8 cellular contexts compared by ENCODE assay signal in the genomic region with DNA sequence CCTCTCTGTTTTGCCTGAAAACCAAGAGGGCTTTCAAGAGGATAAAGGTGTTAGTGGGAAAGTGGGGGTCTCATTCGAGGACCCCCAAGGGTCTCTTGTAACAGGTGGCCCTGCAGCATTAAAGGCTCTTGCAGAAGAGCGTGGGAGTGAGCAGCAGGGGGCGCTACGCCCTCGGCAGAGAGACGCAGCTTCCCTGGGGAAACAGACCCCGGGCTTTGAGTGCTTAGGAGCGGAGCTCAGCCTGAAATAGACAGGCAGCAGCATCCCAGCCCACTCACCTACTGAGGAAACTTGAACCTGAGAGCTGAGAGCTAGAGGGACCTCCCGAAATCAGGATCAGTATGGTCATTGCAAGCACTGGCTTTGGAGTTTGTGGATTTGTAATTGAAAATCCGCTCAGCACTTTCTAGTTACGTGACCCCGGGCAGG. TPM values are rescaled to one million over a fixed set of nuclear protein-coding genes. Genes with fewer than 3 reads are reported as not detected.
DNase-seq lines count a peak whose midpoint lies in the region; ATAC-seq, FAIRE-seq and TF ChIP-seq lines count a peak whose summit lies in the region.

No MANE protein-coding gene starts in this region.

- TF ChIP-seq CTCF in DOHH2 (IDR thresholded peaks at IDR 0.05; ENCODE audit: low read depth, low read length, poor library complexity, severe bottlenecking) (peak; percentile 97), MM.1S (IDR thresholded peaks at IDR 0.05; ENCODE audit: low read length) (peak; percentile 92), body of pancreas (IDR thresholded peaks at IDR 0.05) (peak; percentile 56 to 78 (median 69)), kidney (IDR thresholded peaks at IDR 0.05; ENCODE audit: borderline replicate concordance, extremely low read depth, insufficient read depth) (peak; percentile 86)

- intact Hi-C loops in body of pancreas (cut with DNase I) (loop anchor here (5.0 kb wide), 1 partner anchor 1009 kb away; no protein-coding TSS in a partner anchor), kidney (cut with DNase I) (loop anchor here (10.0 kb wide), 1 partner anchor 1007 kb away; no protein-coding TSS in a partner anchor)

- no peak overlapping the region for H2AFZ ChIP-seq in MM.1S (ENCODE audit: low read length)

- peaks cover 13% of the 10 kb centered on the region for H3K27me3 ChIP-seq in DOHH2 (ENCODE audit: control insufficient read depth, low read length)
- H3K27me3 ChIP-seq in MM.1S (replicated peaks; ENCODE audit: insufficient read depth, low read length) = no peaks in the 10 kb centered on the region
- no peaks in the 10 kb centered on the region for H3K27me3 ChIP-seq in body of pancreas

- H3K27ac ChIP-seq in DOHH2 (ENCODE audit: low read depth, low read length) (no peak overlapping the region), MM.1S (ENCODE audit: low read length) (no peak overlapping the region), body of pancreas (no peak overlapping the region), kidney (ENCODE audit: low read depth in 2 of 2, low read length in 2 of 2) (no peak overlapping the region)

- H3K4me1 ChIP-seq in DOHH2 (ENCODE audit: control insufficient read depth, low read length) = 0 out of 2 replicates have a peak, but pooled peaks cover 4% of the 10 kb centered on the region
- H3K4me1 ChIP-seq in MM.1S (ENCODE audit: low read length) = no peaks in the 10 kb centered on the region
- H3K4me1 ChIP-seq in body of pancreas = no peaks in the 10 kb centered on the region
- peaks cover 2 to 3% of the 10 kb centered on the region in 2 donors for H3K4me1 ChIP-seq in kidney (ENCODE audit: control insufficient read depth in 1 of 2, insufficient read depth in 1 of 2, low read depth in 1 of 2, low read length in 2 of 2)

- H4K20me1 ChIP-seq in DOHH2 (ENCODE audit: control insufficient read depth, insufficient read depth, low read depth, low read length) (no peaks in the 10 kb centered on the region), MM.1S (ENCODE audit: insufficient read depth, low read length) (no peaks in the 10 kb centered on the region)

- H3K4me2 ChIP-seq in DOHH2 (ENCODE audit: low read length) (no peak overlapping the region), MM.1S (ENCODE audit: low read depth, low read length) (no peak overlapping the region)

- H3K9me2 ChIP-seq in DOHH2 (replicated peaks; ENCODE audit: control insufficient read depth, low read length) = no peaks in the 10 kb centered on the region
- no peaks in the 10 kb centered on the region for H3K9me2 ChIP-seq in MM.1S (replicated peaks; ENCODE audit: insufficient read depth, low read length)

- FAIRE-seq in kidney (lab: Jason Lieb, UNC) = no peak

- WGBS in body of pancreas, 2 donors = 29 to 42% methylated on average over 7 to 12 of the region's 12 CpGs

- no peaks in the 10 kb centered on the region for H3K36me3 ChIP-seq in DOHH2 (ENCODE audit: control insufficient read depth, low read length)
- no peaks in the 10 kb centered on the region for H3K36me3 ChIP-seq in MM.1S (replicated peaks; ENCODE audit: insufficient read depth, low read length)
- H3K36me3 ChIP-seq in body of pancreas (replicated peaks in 1 of 2; ENCODE audit: insufficient read depth in 1 of 2, low read depth in 2 of 2) = no peaks in the 10 kb centered on the region
- H3K36me3 ChIP-seq in kidney (ENCODE audit: control insufficient read depth in 1 of 2, insufficient read depth in 2 of 2, low read length in 2 of 2) = no peaks in the 10 kb centered on the region

- H3K4me3 ChIP-seq in DOHH2 (ENCODE audit: low read length) = no peak overlapping the region
- H3K4me3 ChIP-seq in MM.1S (ENCODE audit: low read length) = no peak overlapping the region
- no peak overlapping the region for H3K4me3 ChIP-seq in body of pancreas
- no peak overlapping the region for H3K4me3 ChIP-seq in kidney (ENCODE audit: low read length in 2 of 2)

- DNase-seq in MM.1S (peak; percentile 50), SHP77 treated with DMSO at 0.1 percent for 48 hours (lab: John Stamatoyannopoulos, UW) (peak; percentile 65), body of pancreas (peak; percentile 41 to 61 (median 50)), kidney (no peak), HK-2 (ENCODE audit: unreplicated experiment) (no peak)
- DNase-seq in stimulated activated CD4-positive, alpha-beta T cell treated with anti-CD3 and anti-CD28 coated beads, Interleukin-4, amount 100 ng/mL, for 4 hours = peak; percentile 29 to 52

- H3F3A ChIP-seq in DOHH2 (ENCODE audit: control insufficient read depth, insufficient read depth) (no peaks in the 10 kb centered on the region), MM.1S (ENCODE audit: insufficient read depth, low read length) (no peaks in the 10 kb centered on the region)

- no peak for TF ChIP-seq POLR2A in body of pancreas (IDR thresholded peaks at IDR 0.05)

- H3K9ac ChIP-seq in MM.1S (ENCODE audit: low read length) (no peak overlapping the region), kidney (ENCODE audit: low read length in 2 of 2) (no peak overlapping the region)

- ATAC-seq in body of pancreas = peak; percentile 38
- no peak for ATAC-seq in HG03565 (IDR thresholded peaks at IDR 0.05; ENCODE audit: unreplicated experiment)

- no peaks in the 10 kb centered on the region for H3K9me3 ChIP-seq in DOHH2 (ENCODE audit: control insufficient read depth, insufficient read depth, low read length)
- no peaks in the 10 kb centered on the region for H3K9me3 ChIP-seq in MM.1S (replicated peaks; ENCODE audit: insufficient read depth, low read length)
- no peaks in the 10 kb centered on the region for H3K9me3 ChIP-seq in body of pancreas
- H3K9me3 ChIP-seq in kidney (ENCODE audit: control insufficient read depth in 1 of 2, low read length in 2 of 2) = peaks cover 2 to 6% of the 10 kb centered on the region in 2 donors

- no peaks in the 10 kb centered on the region for H3K79me2 ChIP-seq in DOHH2 (ENCODE audit: control insufficient read depth, low read length)
- no peaks in the 10 kb centered on the region for H3K79me2 ChIP-seq in MM.1S (ENCODE audit: low read length)

RNA-seq across cellular contexts. Expression of gene RPLP1, which starts 25.7 kb away (rescaled TPM):
- 100 to 1,000 TPM; 332 to 973 TPM for total RNA-seq in body of pancreas
- total RNA-seq in kidney = 1,303 TPM
- 2,805 TPM for polyA plus RNA-seq in kidney (ENCODE audit: insufficient read depth, low read depth, low replicate concordance)

Comparison
In these comparisons a context has a peak if more than half of its experiments do, and no peak if none do; other contexts are left out.
1. DNase-seq: peak in MM.1S (single experiment), SHP77 treated with DMSO at 0.1 percent for 48 hours (single experiment), body of pancreas (4 of 4) and stimulated activated CD4-positive, alpha-beta T cell treated with anti-CD3 and anti-CD28 coated beads, Interleukin-4, amount 100 ng/mL, for 4 hours (2 of 2); none in kidney (single experiment) and HK-2 (single experiment).
2. Peak in every context shown above with its lines, with median percentiles within 50 percentile points of each other: CTCF ChIP-seq.